15 cellular contexts compared by ENCODE assay signal in the genomic region with DNA sequence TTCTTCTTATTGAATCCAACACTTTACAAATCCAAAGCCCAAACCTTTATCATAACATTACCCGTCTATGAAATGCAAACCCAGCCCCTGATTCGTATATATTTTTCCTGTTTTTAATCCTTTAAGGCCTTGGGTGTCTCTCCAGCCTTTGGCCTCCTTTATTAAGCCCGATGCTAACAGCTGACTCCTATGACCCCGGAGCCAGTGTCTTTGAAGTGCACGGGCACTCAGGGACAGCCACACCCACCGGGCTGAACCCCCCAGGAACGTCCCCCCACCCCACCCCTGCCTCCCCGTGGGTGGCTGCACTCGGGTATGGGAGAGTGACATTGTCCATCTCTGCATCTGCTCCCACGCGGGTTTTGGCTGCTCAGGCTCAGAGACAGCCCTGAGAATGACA.
A peak's percentile ranks its signal among the peaks of the same experiment; 100 is the strongest.
DNase-seq lines count a peak whose midpoint lies in the region; ATAC-seq, FAIRE-seq and TF ChIP-seq lines count a peak whose summit lies in the region.
"Had no signal": no experiment of that assay in that cellular context is flagged by ENCODE, and none has a peak within 500 bp of the region (broad histone marks: within the 10 kb centered on the region; RNA-seq: fewer than 3 reads in every experiment).

No MANE protein-coding gene starts in this region.

- CTCF ChIA-PET in A549 (lab: Yijun Ruan, JAX), result interaction anchor here (0.6 to 0.7 kb wide), 2 partner anchors 18 to 2000 kb away, joined by 3 read pairs; no protein-coding TSS in a partner anchor
- CTCF ChIA-PET in RWPE1 (lab: Yijun Ruan, JAX), result interaction anchor here (0.6 kb wide), 1 partner anchor 52 kb away, joined by 4 read pairs; no protein-coding TSS in a partner anchor

- no peaks in the 10 kb centered on the region for H3K36me3 Mint-ChIP-seq in mesothelial cell of epicardium

- no peak overlapping the region for H3K4me3 Mint-ChIP-seq in mesothelial cell of epicardium
- H3K4me3 Mint-ChIP-seq: CD8-positive, alpha-beta memory T cell had no signal

- peaks cover 50% of the 10 kb centered on the region for H3K4me1 Mint-ChIP-seq in mesothelial cell of epicardium
- H3K4me1 Mint-ChIP-seq: CD8-positive, alpha-beta memory T cell had no signal

- no peaks in the 10 kb centered on the region for H4K20me1 ChIP-seq in fibroblast of lung (ENCODE audit: control insufficient read depth, extremely low read depth, insufficient read depth, low read length)

- POLR2A ChIA-PET in A549 (lab: Yijun Ruan, JAX) (no interaction called here), RWPE1 (lab: Yijun Ruan, JAX; ENCODE audit: low non-redundant PET) (no interaction called here)

- no peak for FAIRE-seq in A549 (lab: Jason Lieb, UNC)

- TF ChIP-seq POLR2A in A549 (IDR thresholded peaks at IDR 0.05; ENCODE audit: low read length), result no peak

- H3K9me3 ChIP-seq in A549, result no peaks in the 10 kb centered on the region
- no peaks in the 10 kb centered on the region for H3K9me3 ChIP-seq in fibroblast of lung (ENCODE audit: control insufficient read depth, insufficient read depth, low read depth, low read length)
- no peaks in the 10 kb centered on the region for H3K9me3 ChIP-seq in tibial artery
- H3K9me3 ChIP-seq: upper lobe of left lung had no signal

- no peak overlapping the region for H3K4me3 ChIP-seq in A549
- H3K4me3 ChIP-seq in fibroblast of lung (replicated peaks in 1 of 4; ENCODE audit: control extremely low read depth in 1 of 4, insufficient read depth in 1 of 4, low read depth in 3 of 4, low read length in 4 of 4), result no peak overlapping the region
- no peak overlapping the region for H3K4me3 ChIP-seq in tibial artery
- H3K4me3 ChIP-seq: upper lobe of left lung had no signal

- peak overlapping the region; percentile 32 for H3K9ac ChIP-seq in fibroblast of lung (ENCODE audit: insufficient read depth, low read length)

- no peak for DNase-seq in A549 (ENCODE audit: low read depth in 1 of 2, low spot score in 1 of 2)
- no peak for DNase-seq in RWPE1 (ENCODE audit: low spot score)
- no peak for DNase-seq in fibroblast of lung (ENCODE audit: low read depth in 2 of 2)
- no peak for DNase-seq in mesothelial cell of epicardium (ENCODE audit: low spot score in 2 of 2, unreplicated experiment in 2 of 2)
- no peak for DNase-seq in tibial artery
- DNase-seq in stimulated activated naive CD4-positive, alpha-beta T cell (lab: John Stamatoyannopoulos, UW), result no peak
- DNase-seq: activated CD4-positive, CD25-positive, alpha-beta regulatory T cell; activated T-cell treated with anti-CD3 and anti-CD28 coated beads, Interleukin-2, amount 50 U/mL, for 1 hour; CD8-positive, alpha-beta memory T cell; KG1; NCI-H2029 treated with DMSO at 0.1 percent for 48 hours; stimulated activated CD4-positive, alpha-beta T cell treated with anti-CD3 and anti-CD28 coated beads, Interleukin-12 subunit alpha, Interleukin-12 subunit beta, amount 100 ng/mL, for 4 hours had no signal

- H3K4me2 ChIP-seq in A549 (peak overlapping the region; percentile 69), fibroblast of lung (ENCODE audit: extremely low read depth, insufficient read depth, low read length) (peak overlapping the region; percentile 72)

- no peak for TF ChIP-seq RAD21 in A549 (conservative IDR thresholded peaks at IDR 0.05 in 1 of 2, IDR thresholded peaks at IDR 0.05 in 1 of 2)

- H3K27me3 ChIP-seq in fibroblast of lung (ENCODE audit: control insufficient read depth, insufficient read depth, low read length), result no peaks in the 10 kb centered on the region
- no peaks in the 10 kb centered on the region for H3K27me3 ChIP-seq in tibial artery
- H3K27me3 ChIP-seq: upper lobe of left lung had no signal

- intact Hi-C loops in tibial artery (cut with DNase I; ENCODE audit: low total_unique reads), result no loop called here

- no peak for TF ChIP-seq CTCF in A549 (IDR thresholded peaks at IDR 0.05)
- TF ChIP-seq CTCF in RWPE1 (conservative IDR thresholded peaks at IDR 0.05; ENCODE audit: low read depth), result no peak
- no peak for TF ChIP-seq CTCF in fibroblast of lung (conservative IDR thresholded peaks at IDR 0.05 in 1 of 2, IDR thresholded peaks at IDR 0.05 in 1 of 2; ENCODE audit: low read depth in 1 of 2, low read length in 2 of 2)
- no peak for TF ChIP-seq CTCF in mesothelial cell of epicardium (IDR thresholded peaks at IDR 0.05; ENCODE audit: unreplicated experiment)
- TF ChIP-seq CTCF in tibial artery (IDR thresholded peaks at IDR 0.05), result no peak

- no peaks in the 10 kb centered on the region for H3K9me3 Mint-ChIP-seq in mesothelial cell of epicardium

- no peaks in the 10 kb centered on the region for H3K79me2 ChIP-seq in fibroblast of lung (ENCODE audit: control insufficient read depth, insufficient read depth, low read length)

- 29% methylated on average over 6 of the region's 11 CpGs for WGBS in A549 (ENCODE audit: missing lambda C conversion rate)

- H2AFZ ChIP-seq in fibroblast of lung (ENCODE audit: low read length), result peak overlapping the region; percentile 73

- peak overlapping the region; percentile 97 for H3K27ac Mint-ChIP-seq in mesothelial cell of epicardium
- H3K27ac Mint-ChIP-seq: CD8-positive, alpha-beta memory T cell had no signal

- H3K27ac ChIP-seq in A549 (peak overlapping the region; percentile 93 to 94), RWPE1 (peak overlapping the region; percentile 90), fibroblast of lung (ENCODE audit: insufficient read depth, low read length) (peak overlapping the region; percentile 84), tibial artery (peak overlapping the region in 1 of 2 donors; percentile 29)

- H3K36me3 ChIP-seq in fibroblast of lung (ENCODE audit: control insufficient read depth, insufficient read depth, low read length), result no peaks in the 10 kb centered on the region
- no peaks in the 10 kb centered on the region for H3K36me3 ChIP-seq in tibial artery
- H3K36me3 ChIP-seq: upper lobe of left lung had no signal

- ATAC-seq in A549 (0 out of 6 replicates have a peak, but pooled peaks of 1 of the 2 experiments have one; percentile 5), GM18858 (IDR thresholded peaks at IDR 0.05; ENCODE audit: unreplicated experiment) (no peak), GM18867 (IDR thresholded peaks at IDR 0.05; ENCODE audit: unreplicated experiment) (no peak)

- H3K27me3 Mint-ChIP-seq in mesothelial cell of epicardium (ENCODE audit: low read depth), result no peaks in the 10 kb centered on the region

- no peak for TF ChIP-seq EP300 in A549 (IDR thresholded peaks at IDR 0.05)

- H3K4me1 ChIP-seq in A549 (peaks cover 53% of the 10 kb centered on the region), fibroblast of lung (ENCODE audit: control insufficient read depth, extremely low read depth, insufficient read depth, low read length) (peaks cover 12% of the 10 kb centered on the region), tibial artery (peaks cover 0 to 21% (median 17%) of the 10 kb centered on the region in 4 donors)

TF ChIP-seq in A549, 52 proteins besides CTCF, POLR2A, EP300 and RAD21:
- TF ChIP-seq SMC3 (IDR thresholded peaks at IDR 0.05) (no peak), ESRRA (IDR thresholded peaks at IDR 0.05; ENCODE audit: borderline replicate concordance, low read length) (no peak), HOXB13 (CRISPR knock-in tag; IDR thresholded peaks at IDR 0.05; ENCODE audit: low read depth) (no peak), RARB (CRISPR knock-in tag; IDR thresholded peaks at IDR 0.05) (no peak), KDM5A (IDR thresholded peaks at IDR 0.05) (no peak), RNF2 (IDR thresholded peaks at IDR 0.05; ENCODE audit: borderline replicate concordance, low read depth) (no peak), GATA3 (IDR thresholded peaks at IDR 0.05; ENCODE audit: borderline replicate concordance) (no peak), EHMT2 (IDR thresholded peaks at IDR 0.05; ENCODE audit: low read depth) (no peak), FOSB (CRISPR knock-in tag; IDR thresholded peaks at IDR 0.05) (no peak), MAFK (IDR thresholded peaks at IDR 0.05; ENCODE audit: partially characterized antibody) (no peak), HEYL (CRISPR knock-in tag; IDR thresholded peaks at IDR 0.05) (no peak)
- TF ChIP-seq, protein P1, sequence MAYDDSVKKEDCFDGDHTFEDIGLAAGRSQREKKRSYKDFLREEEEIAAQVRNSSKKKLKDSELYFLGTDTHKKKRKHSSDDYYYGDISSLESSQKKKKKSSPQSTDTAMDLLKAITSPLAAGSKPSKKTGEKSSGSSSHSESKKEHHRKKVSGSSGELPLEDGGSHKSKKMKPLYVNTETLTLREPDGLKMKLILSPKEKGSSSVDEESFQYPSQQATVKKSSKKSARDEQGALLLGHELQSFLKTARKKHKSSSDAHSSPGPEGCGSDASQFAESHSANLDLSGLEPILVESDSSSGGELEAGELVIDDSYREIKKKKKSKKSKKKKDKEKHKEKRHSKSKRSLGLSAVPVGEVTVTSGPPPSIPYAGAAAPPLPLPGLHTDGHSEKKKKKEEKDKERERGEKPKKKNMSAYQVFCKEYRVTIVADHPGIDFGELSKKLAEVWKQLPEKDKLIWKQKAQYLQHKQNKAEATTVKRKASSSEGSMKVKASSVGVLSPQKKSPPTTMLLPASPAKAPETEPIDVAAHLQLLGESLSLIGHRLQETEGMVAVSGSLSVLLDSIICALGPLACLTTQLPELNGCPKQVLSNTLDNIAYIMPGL (CRISPR knock-in tag; IDR thresholded peaks at IDR 0.05; ENCODE audit: borderline replicate concordance), result no peak
